Comparison of ENCODE assay signal across 12 cellular contexts in the genomic region with DNA sequence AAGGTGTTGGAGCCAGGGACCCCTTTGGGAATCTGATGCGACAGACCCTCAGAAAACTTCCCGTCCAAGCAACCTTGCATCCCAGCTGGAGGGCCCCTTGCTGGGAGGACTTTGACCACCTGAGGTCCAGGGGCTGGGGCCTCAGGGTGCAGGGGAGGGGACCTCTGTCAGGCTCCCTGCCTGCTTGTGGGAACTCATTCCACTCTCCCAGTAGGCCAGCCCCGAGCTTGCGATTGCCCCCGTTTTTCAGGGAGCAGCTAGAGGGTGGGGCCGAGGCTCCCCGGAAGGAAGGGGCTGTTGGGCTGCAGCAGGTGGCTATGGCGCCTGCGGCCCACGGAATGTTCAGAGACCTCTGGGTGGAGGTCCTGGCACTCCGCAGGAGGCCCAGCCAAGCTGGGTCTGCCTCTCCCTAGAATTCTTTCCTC. TPM values are rescaled to one million over a fixed set of nuclear protein-coding genes. Genes with fewer than 3 reads are reported as not detected.
DNase-seq lines count a peak whose midpoint lies in the region; ATAC-seq and TF ChIP-seq lines count a peak whose summit lies in the region.
"Had no signal": no experiment of that assay in that cellular context is flagged by ENCODE, and none has a peak within 500 bp of the region (broad histone marks: within the 10 kb centered on the region; RNA-seq: fewer than 3 reads in every experiment).

No MANE protein-coding gene starts in this region.

- no peak overlapping the region for H3K4me2 ChIP-seq in PC-9

- DNase-seq in right cardiac atrium (no peak), Right ventricle myocardium superior (no peak), psoas muscle (no peak), PC-9 (no peak), DMS153 treated with DMSO at 0.1 percent for 48 hours (lab: John Stamatoyannopoulos, UW; ENCODE audit: unreplicated experiment) (no peak), HK-2 (ENCODE audit: unreplicated experiment) (no peak)
- DNase-seq: activated T-cell treated with anti-CD3 and anti-CD28 coated beads, Interleukin-2, amount 50 U/mL, for 48 hours; foreskin melanocyte; NCI-H1417 had no signal

- no TSS peak for BruUV-seq in PC-9 (replicated peaks; lab: Mats Ljungman, UMichigan)

- H3K27me3 ChIP-seq in right cardiac atrium (ENCODE audit: control insufficient read depth, insufficient read depth) (no peaks in the 10 kb centered on the region), iPS-15b (ENCODE audit: control insufficient read depth, insufficient read depth, low read length) (no peaks in the 10 kb centered on the region), psoas muscle (ENCODE audit: insufficient read depth in 3 of 3, low read length in 2 of 3) (no peaks in the 10 kb centered on the region), PC-9 (ENCODE audit: insufficient read depth, low read depth) (no peaks in the 10 kb centered on the region)

- H3K9me3 ChIP-seq in right cardiac atrium (ENCODE audit: control insufficient read depth, low read length) (no peaks in the 10 kb centered on the region), iPS-15b (ENCODE audit: control insufficient read depth, insufficient read depth, low read length) (no peaks in the 10 kb centered on the region), psoas muscle (no peaks in the 10 kb centered on the region), PC-9 (ENCODE audit: insufficient read depth, low read depth) (no peaks in the 10 kb centered on the region)

- H3K27ac ChIP-seq in right cardiac atrium (ENCODE audit: low read length) (peak overlapping the region; percentile 96), psoas muscle (peak overlapping the region; percentile 86), PC-9 (no peak overlapping the region)

- H3K79me2 ChIP-seq in PC-9 (ENCODE audit: low read depth): peaks cover 60% of the 10 kb centered on the region

- H3K4me1 ChIP-seq in right cardiac atrium (ENCODE audit: control insufficient read depth, insufficient read depth, low read length) (peaks cover 18% of the 10 kb centered on the region), iPS-15b (ENCODE audit: control insufficient read depth, insufficient read depth, low read length) (no peaks in the 10 kb centered on the region), psoas muscle (peaks cover 54% of the 10 kb centered on the region), PC-9 (replicated peaks; ENCODE audit: insufficient read depth) (no peaks in the 10 kb centered on the region)

- no peaks in the 10 kb centered on the region for H3K9me2 ChIP-seq in PC-9 (ENCODE audit: insufficient read depth)

- H2AFZ ChIP-seq in PC-9: no peak overlapping the region

- TF ChIP-seq CTCF in psoas muscle (IDR thresholded peaks at IDR 0.05) (no peak), PC-9 (conservative IDR thresholded peaks at IDR 0.05) (no peak)

- H3F3A ChIP-seq in PC-9 (ENCODE audit: insufficient read depth, low read depth): no peaks in the 10 kb centered on the region

- H3K4me3 ChIP-seq in right cardiac atrium (ENCODE audit: low read length) (peak overlapping the region; percentile 26), iPS-15b (ENCODE audit: low read depth, low read length) (no peak overlapping the region), psoas muscle (peak overlapping the region; percentile 98), PC-9 (no peak overlapping the region)

- H3K36me3 ChIP-seq in iPS-15b (ENCODE audit: control insufficient read depth, insufficient read depth, low read length) (no peaks in the 10 kb centered on the region), psoas muscle (ENCODE audit: insufficient read depth in 1 of 2, low read depth in 1 of 2) (no peaks in the 10 kb centered on the region), PC-9 (ENCODE audit: low read depth) (no peaks in the 10 kb centered on the region)

- CTCF ChIA-PET in PC-9 (lab: Charles Lee): no interaction called here

- intact Hi-C loops in right cardiac atrium (cut with DNase I) (no loop called here), Right ventricle myocardium superior (cut with DNase I) (no loop called here), psoas muscle (cut with DNase I) (no loop called here), PC-9 (cut with micrococcal nuclease; ENCODE audit: unreplicated experiment) (no loop called here)

- 34% methylated on average over 11 of the region's 11 CpGs for WGBS in right cardiac atrium
- 27 to 38% (median 32%) methylated on average over 11 of the region's 11 CpGs for WGBS in psoas muscle, 3 donors

- H4K20me1 ChIP-seq in PC-9 (ENCODE audit: insufficient read depth): peaks cover 17% of the 10 kb centered on the region

- POLR2A ChIA-PET in PC-9 (lab: Charles Lee; ENCODE audit: unreplicated experiment): no interaction called here

- peak overlapping the region; percentile 37 for H3K9ac ChIP-seq in iPS-15b (ENCODE audit: low read depth, low read length)

- ATAC-seq in right cardiac atrium (no peak), Right ventricle myocardium superior (ENCODE audit: poor library complexity) (no peak), psoas muscle (no peak), GM19455 (IDR thresholded peaks at IDR 0.05; ENCODE audit: unreplicated experiment) (no peak)

RNA-seq across cellular contexts. Expression of gene GNA11, which starts 2.8 kb away (rescaled TPM):
- total RNA-seq in right cardiac atrium (10 to 100 TPM; 63.3 to 71.6 (median 69.7) TPM), Right ventricle myocardium superior (61.3 TPM), psoas muscle (10 to 100 TPM; 46.7 to 62.4 (median 52.0) TPM), PC-9 (2021) (36.9 and 38.8 TPM in 2 replicates)
- polyA plus RNA-seq in right cardiac atrium (69.8 TPM), psoas muscle (10 to 100 TPM; 32.9 to 85.2 (median 33.4) TPM)

RNA-seq across cellular contexts. Expression of gene TLE5, which starts 34.6 kb away (rescaled TPM):
- total RNA-seq in right cardiac atrium (1,000 to 10,000 TPM in 2 of 4 donors, 100 to 1,000 TPM in 2; 784 to 1,020 (median 971) TPM), Right ventricle myocardium superior (760 TPM), psoas muscle (100 to 1,000 TPM; 390 to 607 (median 551) TPM), PC-9 (2021) (210 and 217 TPM in 2 replicates)
- polyA plus RNA-seq in right cardiac atrium (1,565 TPM), psoas muscle (100 to 1,000 TPM; 450 to 786 (median 780) TPM)

RNA-seq across cellular contexts. Expression of gene GNA15, which starts 38.9 kb away (rescaled TPM):
- total RNA-seq in right cardiac atrium: 1 to 10 TPM; 1.8 to 2.5 (median 2.1) TPM
- 1.00 TPM for polyA plus RNA-seq in right cardiac atrium
- total RNA-seq in Right ventricle myocardium superior: 2.8 TPM
- 1 to 10 TPM in 3 of 4 donors, under 1 TPM in 1; 0.91 to 1.9 (median 1.3) TPM for total RNA-seq in psoas muscle
- under 1 TPM; 0.18 to 0.56 (median 0.31) TPM for polyA plus RNA-seq in psoas muscle
- total RNA-seq in PC-9 (2021): 14.2 and 16.3 TPM in 2 replicates
- total RNA-seq: SK-MEL-5 had no signal

Comparison
In these comparisons a context has a peak if more than half of its experiments do, and no peak if none do; other contexts are left out.
1. H3K4me3 ChIP-seq: peak in right cardiac atrium (single experiment) and psoas muscle (single experiment); none in iPS-15b (single experiment) and PC-9 (single experiment).